ENCODE assay signal across 8 cellular contexts in the genomic region with DNA sequence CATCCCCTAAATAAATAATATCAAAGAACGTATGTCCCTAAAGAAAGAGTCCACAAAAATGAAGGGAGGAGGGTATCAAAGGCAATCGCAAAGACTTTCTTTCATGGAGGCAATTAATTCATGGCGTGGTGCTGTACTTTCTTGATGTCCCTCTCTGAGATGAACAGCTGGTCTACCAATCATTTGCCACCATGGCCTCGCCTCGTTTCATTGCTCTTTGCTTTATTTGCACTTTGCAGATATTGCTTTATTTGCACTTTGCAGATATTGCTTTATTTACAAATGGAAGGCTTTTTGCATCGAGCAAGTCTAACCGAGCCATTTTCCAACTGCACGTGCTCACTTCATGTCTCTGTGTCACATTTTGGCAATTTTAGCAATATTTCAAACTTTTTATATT.
"Had no signal": no experiment of that assay in that cellular context is flagged by ENCODE, and none has a peak within 500 bp of the region (broad histone marks: within the 10 kb centered on the region; RNA-seq: fewer than 3 reads in every experiment).

No MANE protein-coding gene starts in this region.

- ATAC-seq: HCT116 had no signal

- H3K27ac ChIP-seq: GM23248 had no signal

- H3K4me3 ChIP-seq: GM23248, HAP-1 had no signal

- DNase-seq: GM23248, GOT3, H7, HFFc6, IMR-90 had no signal

- FAIRE-seq: HTR-8/SVneo had no signal

- H3K36me3 ChIP-seq: HAP-1 had no signal
